30 cellular contexts compared by ENCODE assay signal in genomic region chr16:9381399-9381798, GRCh38.
"Had no signal": no experiment of that assay in that cellular context is flagged by ENCODE, and none has a peak within 500 bp of the region (broad histone marks: within the 10 kb centered on the region; RNA-seq: fewer than 3 reads in every experiment).

No MANE protein-coding gene starts in this region.

- H3K27ac ChIP-seq: adrenal gland, ascending aorta, body of pancreas, brain microvascular endothelial cell, breast epithelium, cardiac muscle cell had no signal

- DNase-seq: activated effector memory CD4-positive, alpha-beta T cell treated with anti-CD3 and anti-CD28 coated beads, Interleukin-2, amount 50 U/mL, for 16 hours; activated effector memory CD4-positive, alpha-beta T cell treated with Interleukin-2 at 50 U/mL for 16 hours; activated gamma-delta T cell; activated gamma-delta T cell treated with Interleukin-2 at 50 U/mL for 16 hours; activated naive CD4-positive, alpha-beta T cell; activated naive CD4-positive, alpha-beta T cell treated with anti-CD3 and anti-CD28 coated beads for 36 hours; activated naive CD4-positive, alpha-beta T cell treated with anti-CD3 and anti-CD28 coated beads, Interleukin-2, amount 10 ng/mL, durations not matched to agents 7 days and 5 days; activated naive CD4-positive, alpha-beta T cell treated with anti-CD3 and anti-CD28 coated beads, Interleukin-2, amount 50 U/mL, for 16 hours; activated naive CD4-positive, alpha-beta T cell treated with Interleukin-2 at 50 U/mL for 16 hours; activated naive CD8-positive, alpha-beta T cell treated with anti-CD3 and anti-CD28 coated beads for 36 hours; activated naive CD8-positive, alpha-beta T cell treated with anti-CD3 and anti-CD28 coated beads, Interleukin-2, amount 10 ng/mL, durations not matched to agents 7 days and 5 days; activated naive CD8-positive, alpha-beta T cell treated with anti-CD3 and anti-CD28 coated beads, Interleukin-2, amount 50 U/mL, for 24 hours; activated T-cell treated with anti-CD3 and anti-CD28 coated beads for 4 hours; activated T-cell treated with anti-CD3 and anti-CD28 coated beads, Interleukin-2, amount 50 U/mL, for 1 hour; activated T-cell treated with anti-CD3 and anti-CD28 coated beads, Interleukin-2, amount 50 U/mL, for 24 hours; activated T-cell treated with anti-CD3 and anti-CD28 coated beads, Interleukin-2, amount 50 U/mL, for 4 hours; activated T-cell treated with anti-CD3 and anti-CD28 coated beads, Interleukin-2, amount 50 U/mL, for 48 hours; activated T-cell treated with anti-CD3 and anti-CD28 coated beads, Interleukin-2, amount 50 U/mL, for 72 hours; amniotic stem cell; aorta; brain microvascular endothelial cell; central memory CD4-positive, alpha-beta T cell; cerebellar nuclear complex had no signal

- ATAC-seq: activated naive CD4-positive, alpha-beta T cell treated with anti-CD3 and anti-CD28 coated beads, Interleukin-2, amount 50 U/mL, for 72 hours; activated naive CD8-positive, alpha-beta T cell treated with anti-CD3 and anti-CD28 coated beads, Interleukin-2, amount 50 U/mL, for 24 hours; activated T-cell treated with anti-CD3 and anti-CD28 coated beads, Interleukin-2, amount 50 U/mL, for 4 hours; activated T-cell treated with anti-CD3 and anti-CD28 coated beads, Interleukin-2, amount 50 U/mL, for 72 hours; activated T-helper 17 cell treated with anti-CD3 and anti-CD28 coated beads, Interleukin-2, amount 50 U/mL, for 72 hours; body of pancreas had no signal
